In the genomic region with DNA sequence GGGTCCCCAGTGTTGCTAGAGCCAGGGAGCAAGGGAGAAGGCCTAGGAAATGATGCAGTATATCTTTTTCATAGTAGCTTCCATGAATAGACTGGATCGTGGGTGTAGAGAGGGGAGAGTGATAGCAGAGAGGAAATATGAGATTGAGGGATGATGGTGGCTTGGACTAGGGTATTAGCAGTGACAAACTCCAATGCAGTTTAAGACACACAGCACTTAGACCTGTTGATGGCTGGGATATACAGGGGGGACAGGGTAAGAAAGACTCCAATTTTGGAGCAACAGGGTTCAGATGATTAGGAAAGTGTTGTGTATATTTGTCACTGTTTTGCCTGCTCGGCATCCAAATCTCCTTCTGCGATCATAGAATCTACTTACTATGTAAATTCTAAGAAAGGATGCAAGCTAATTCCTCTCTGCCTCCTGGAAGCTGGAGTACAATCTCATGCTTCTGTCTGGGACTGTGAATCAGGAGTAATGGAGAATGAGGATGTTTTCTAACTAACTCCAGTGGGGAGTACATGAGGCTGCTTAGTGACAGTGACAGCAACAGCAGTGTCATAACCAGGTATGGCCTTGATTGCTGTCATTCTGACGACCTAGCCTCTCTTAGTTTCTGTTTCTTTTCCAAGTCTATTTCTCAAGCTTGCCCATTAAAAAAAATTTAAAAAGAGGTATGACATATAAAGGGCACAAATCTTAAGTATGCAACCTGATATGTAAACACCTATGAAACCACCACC, we compare ENCODE assay signal across 12 cellular contexts. TPM values are rescaled to one million over a fixed set of nuclear protein-coding genes. Genes with fewer than 3 reads are reported as not detected.
DNase-seq lines count a peak whose midpoint lies in the region; ATAC-seq, FAIRE-seq and TF ChIP-seq lines count a peak whose summit lies in the region.
"Had no signal": no experiment of that assay in that cellular context is flagged by ENCODE, and none has a peak within 500 bp of the region (broad histone marks: within the 10 kb centered on the region; RNA-seq: fewer than 3 reads in every experiment).

No MANE protein-coding gene starts in this region.

- no peaks in the 10 kb centered on the region for H3K9me1 ChIP-seq in K562 (ENCODE audit: control insufficient read depth, insufficient read depth, low read length)

- in situ Hi-C loops in K562 (cut with MboI), result no loop called here

- H3K27ac ChIP-seq in K562 (ENCODE audit: extremely low read depth, low read depth, low read length), result no peak overlapping the region
- H3K27ac ChIP-seq: transverse colon had no signal

- no TSS peak for BruUV-seq in K562 (replicated peaks; lab: Mats Ljungman, UMichigan)

- intact Hi-C loops in K562 (cut with micrococcal nuclease), result no loop called here
- intact Hi-C loops in sciatic nerve (cut with DNase I), result no loop called here

- H3K36me3 ChIP-seq in K562 (ENCODE audit: control insufficient read depth, insufficient read depth, low read length), result no peaks in the 10 kb centered on the region
- H3K36me3 ChIP-seq: transverse colon had no signal

- CTCF ChIA-PET in K562 (lab: Yijun Ruan, JAX; ENCODE audit: low intra/inter-chr PET ratio), result interaction anchor here (0.6 kb wide), 1 partner anchor 100 kb away, joined by 3 read pairs; no protein-coding TSS in a partner anchor

- WGBS in K562 (ENCODE audit: insufficient coverage, low coverage, missing lambda C conversion rate), result 31% methylated on average over 4 of the region's 4 CpGs

- no peak for TF ChIP-seq EP300 in K562 (IDR thresholded peaks at IDR 0.05; ENCODE audit: low read length)

- no peak for FAIRE-seq in K562 (lab: Jason Lieb, UNC)
- FAIRE-seq: A204.1 had no signal

- POLR2A ChIA-PET in K562 (lab: Yijun Ruan, JAX), result interaction anchor here (0.6 to 2.0 kb wide), 2 partner anchors 27 to 63 kb away, joined by 3 to 4 read pairs; no protein-coding TSS in a partner anchor

- ATAC-seq in GM21367 (IDR thresholded peaks at IDR 0.05; ENCODE audit: unreplicated experiment) (peak; percentile 56), HG03045 (IDR thresholded peaks at IDR 0.05; ENCODE audit: unreplicated experiment) (peak; percentile 48), K562 (no peak), sciatic nerve (no peak)

- TF ChIP-seq CTCF in K562 (IDR thresholded peaks at IDR 0.05 in 2 of 3, conservative IDR thresholded peaks at IDR 0.05 in 1 of 3; ENCODE audit: insufficient read depth in 2 of 3, low read depth in 1 of 3, low read length in 3 of 3), result no peak

- H3K4me1 ChIP-seq in K562 (replicated peaks in 1 of 2; ENCODE audit: control insufficient read depth in 2 of 2, insufficient read depth in 2 of 2, low read length in 2 of 2), result no peaks in the 10 kb centered on the region; a peak in 1 of 5 replicates

- no peaks in the 10 kb centered on the region for H3K9me3 ChIP-seq in K562 (replicated peaks; ENCODE audit: control insufficient read depth, insufficient read depth, low read depth, low read length)
- H3K9me3 ChIP-seq: transverse colon had no signal

- H3K27me3 ChIP-seq in K562 (ENCODE audit: control insufficient read depth in 2 of 2, insufficient read depth in 2 of 2, low read length in 2 of 2), result no peaks in the 10 kb centered on the region
- H3K27me3 ChIP-seq: transverse colon had no signal

- no peak overlapping the region for H3K4me2 ChIP-seq in K562 (ENCODE audit: insufficient read depth, low read length)

- H3K79me2 ChIP-seq in K562 (ENCODE audit: control insufficient read depth, insufficient read depth, low read length), result no peaks in the 10 kb centered on the region

- no peaks in the 10 kb centered on the region for H4K20me1 ChIP-seq in K562 (replicated peaks; ENCODE audit: control insufficient read depth, insufficient read depth, low read length)

- no peak for TF ChIP-seq RAD21 in K562 (CRISPR knock-in tag; conservative IDR thresholded peaks at IDR 0.05 in 1 of 2, IDR thresholded peaks at IDR 0.05 in 1 of 2)

- no peak overlapping the region for H3K4me3 ChIP-seq in K562
- H3K4me3 ChIP-seq: transverse colon had no signal

- no peak overlapping the region for H3K9ac ChIP-seq in K562 (ENCODE audit: insufficient read depth in 1 of 2, low read depth in 2 of 2, low read length in 2 of 2)

- no peak overlapping the region for H2AFZ ChIP-seq in K562 (ENCODE audit: low read depth, low read length)

- no peak for TF ChIP-seq POLR2A in K562 (conservative IDR thresholded peaks at IDR 0.05)

- peak; percentile 27 for DNase-seq in NCI-H82 (lab: John Stamatoyannopoulos, UW)
- DNase-seq in NCI-H82 treated with DMSO at 0.1 percent for 48 hours (lab: John Stamatoyannopoulos, UW; ENCODE audit: unreplicated experiment), result no peak
- DNase-seq in K562 (ENCODE audit: extremely low read depth in 1 of 4, low spot score in 3 of 4), result no peak
- no peak for DNase-seq in activated gamma-delta T cell treated with Interleukin-2 at 50 U/mL for 16 hours
- no peak for DNase-seq in NCI-H1417 (lab: John Stamatoyannopoulos, UW)
- DNase-seq in sciatic nerve (ENCODE audit: low spot score), result no peak
- DNase-seq: NCI-H1694 treated with DMSO at 0.1 percent for 48 hours, T-cell, transverse colon had no signal

TF ChIP-seq in K562, 482 proteins besides CTCF, POLR2A, EP300 and RAD21 (continues in another document):
- TF ChIP-seq SREBF2 (CRISPR knock-in tag; IDR thresholded peaks at IDR 0.05) (no peak), ZNF436 (CRISPR knock-in tag; IDR thresholded peaks at IDR 0.05) (no peak)

RNA-seq across cellular contexts. Expression of gene SYDE2, which starts 47.5 kb away (rescaled TPM):
- total RNA-seq in K562 (2011; cell fraction: chromatin; rRNA removed; ENCODE audit: low replicate concordance), result 9.4 and 28.8 TPM in 2 replicates
- total RNA-seq in K562 (2011; cell fraction: nucleolus; rRNA removed), result 6.0 and 9.7 TPM in 2 replicates
- 10.6 and 11.6 TPM in 2 replicates for total RNA-seq in K562 (2011; cell fraction: nucleoplasm; rRNA removed)
- total RNA-seq in K562 (2014; rRNA removed) (4.5 and 5.8 TPM in 2 replicates), K562 (2014; rRNA removed; fragmentation: Illumina TruSeq; extraction: Trizol) (8.6 and 8.7 TPM in 2 replicates), K562 (2015; rRNA removed; fragmentation: Illumina TruSeq; extraction: Trizol) (7.8 and 8.3 TPM in 2 replicates), K562 (2021) (6.0 and 6.4 TPM in 2 replicates), sciatic nerve (18.3 TPM)
- polyA plus RNA-seq in K562 (2011; rRNA removed) (4.9 and 5.5 TPM in 2 replicates), K562 (2014; fragmentation: Illumina TruSeq; extraction: Trizol) (3.3 and 3.9 TPM in 2 replicates), K562 (2014; fragmentation: Nextera tagmentation; extraction: Ambion mirVana) (under 1 TPM; 0.39 to 0.77 TPM), K562 (2014; rRNA removed) (2.3 and 2.6 TPM in 2 replicates)
- polyA plus RNA-seq in K562 (2011; cell fraction: cytosol; rRNA removed), result 1.4 and 2.3 TPM in 2 replicates
- polyA plus RNA-seq in K562 (2011; cell fraction: nucleus; rRNA removed), result 3.5 and 4.2 TPM in 2 replicates
- 2.0 and 2.1 TPM in 2 replicates for polyA plus RNA-seq in K562 (2012)
- polyA minus RNA-seq in K562 (2011; rRNA and poly(A)+ RNA removed), result 22.0 and 27.4 TPM in 2 replicates
- polyA minus RNA-seq in K562 (2011; cell fraction: cytosol; rRNA and poly(A)+ RNA removed), result 7.5 and 8.6 TPM in 2 replicates
- 10.0 and 19.5 TPM in 2 replicates for polyA minus RNA-seq in K562 (2011; cell fraction: nucleus; rRNA and poly(A)+ RNA removed)

Comparison
In these comparisons a context has a peak if more than half of its experiments do, and no peak if none do; other contexts are left out.
1. ATAC-seq: peak in GM21367 (single experiment) and HG03045 (single experiment); none in K562 (single experiment) and sciatic nerve (single experiment).